ENCODE assay signal across 8 cellular contexts in genomic region chr10:84540022-84540616, GRCh38.
A peak's percentile ranks its signal among the peaks of the same experiment; 100 is the strongest.
DNase-seq lines count a peak whose midpoint lies in the region; ATAC-seq and TF ChIP-seq lines count a peak whose summit lies in the region.

No MANE protein-coding gene starts in this region.

- DNase-seq in GM04503 (ENCODE audit: low read depth): peak; percentile 62
- DNase-seq in T-helper 17 cell: no peak
- peak; percentile 45 for DNase-seq in kidney epithelial cell (ENCODE audit: low read depth)
- no peak for DNase-seq in substantia nigra (lab: John Stamatoyannopoulos, UW)
- DNase-seq in NCI-H2029 (lab: John Stamatoyannopoulos, UW): no peak
- DNase-seq in ecto neural progenitor cell (ENCODE audit: low spot score): no peak
- no peak for DNase-seq in GM13976 (ENCODE audit: low spot score)

- TF ChIP-seq CTCF in kidney epithelial cell (IDR thresholded peaks at IDR 0.05; ENCODE audit: insufficient read depth, low read length, poor library complexity, severe bottlenecking) (no peak), GM13976 (IDR thresholded peaks at IDR 0.05; ENCODE audit: borderline replicate concordance, control extremely low read depth, extremely low read depth, insufficient read depth, missing control alignments) (no peak)

- no peaks in the 10 kb centered on the region for H3K27me3 ChIP-seq in kidney epithelial cell (ENCODE audit: control insufficient read depth, insufficient read depth, low read length)

- H3K4me3 ChIP-seq in kidney epithelial cell (ENCODE audit: low read depth, low read length): no peak overlapping the region

- H3K27ac Mint-ChIP-seq in T-helper 17 cell: no peak overlapping the region

- no peaks in the 10 kb centered on the region for H3K36me3 ChIP-seq in kidney epithelial cell (ENCODE audit: control insufficient read depth, insufficient read depth, low read length)

- no peaks in the 10 kb centered on the region for H3K9me3 ChIP-seq in T-helper 17 cell (ENCODE audit: control insufficient read depth, low read length, poor library complexity, severe bottlenecking)

- peak overlapping the region; percentile 85 for H3K4me3 Mint-ChIP-seq in T-helper 17 cell

- peaks cover 8% of the 10 kb centered on the region for H3K4me1 Mint-ChIP-seq in T-helper 17 cell

- in situ Hi-C loops in GM13976 (cut with MboI; ENCODE audit: low sequenced_read_pairs, unreplicated experiment): loop anchor here (5.0 kb wide), 1 partner anchor 273 kb away; no protein-coding TSS in a partner anchor

- peak; percentile 8 for ATAC-seq in HG02610 (IDR thresholded peaks at IDR 0.05; ENCODE audit: unreplicated experiment)
- ATAC-seq in T-helper 17 cell: peak; percentile 8

- H3K27ac ChIP-seq in substantia nigra (ENCODE audit: low read depth, low read length, poor library complexity, severe bottlenecking): no peak overlapping the region

- peaks cover 47% of the 10 kb centered on the region for H3K27me3 Mint-ChIP-seq in T-helper 17 cell

- H3K36me3 Mint-ChIP-seq in T-helper 17 cell (ENCODE audit: low read depth): no peaks in the 10 kb centered on the region

Comparison
In these comparisons a context has a peak if more than half of its experiments do, and no peak if none do; other contexts are left out.
1. DNase-seq: peak in GM04503 (single experiment) and kidney epithelial cell (single experiment); none in T-helper 17 cell (0 of 3), substantia nigra (0 of 49), NCI-H2029 (single experiment), ecto neural progenitor cell (single experiment) and GM13976 (single experiment).